Comparison of ENCODE assay signal across 13 cellular contexts in the genomic region with DNA sequence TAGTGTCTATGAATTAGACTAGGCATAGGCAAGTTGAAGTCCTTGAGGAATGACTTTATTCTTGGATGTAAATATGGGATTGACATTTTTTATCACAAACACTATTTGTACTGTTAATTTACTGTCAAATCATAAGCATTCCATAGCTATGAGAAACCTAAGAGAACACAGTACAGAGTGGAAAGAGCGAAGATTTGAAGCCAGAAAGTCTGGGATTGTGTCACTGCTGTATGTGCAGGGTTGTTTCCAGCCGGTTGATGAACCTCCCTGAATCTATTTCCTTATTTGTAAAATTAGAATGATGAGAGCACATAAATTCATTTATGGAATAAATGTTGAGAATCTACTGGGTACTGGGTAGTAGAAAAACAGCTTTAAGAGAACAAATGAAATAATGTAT. TPM values are rescaled to one million over a fixed set of nuclear protein-coding genes. Genes with fewer than 3 reads are reported as not detected.
DNase-seq lines count a peak whose midpoint lies in the region; ATAC-seq and TF ChIP-seq lines count a peak whose summit lies in the region.
"Had no signal": no experiment of that assay in that cellular context is flagged by ENCODE, and none has a peak within 500 bp of the region (broad histone marks: within the 10 kb centered on the region; RNA-seq: fewer than 3 reads in every experiment).

No MANE protein-coding gene starts in this region.

- H3K27ac ChIP-seq in mammary epithelial cell (ENCODE audit: insufficient read depth, low read depth, low read length) (no peak overlapping the region), esophagus squamous epithelium (peak overlapping the region in 3 of 4 donors; percentile 20 to 29 (median 27)), testis (no peak overlapping the region)

- no TSS peak for BruUV-seq in MCF 10A (replicated peaks; lab: Mats Ljungman, UMichigan)
- BruUV-seq in mammary epithelial cell (replicated peaks; lab: Mats Ljungman, UMichigan) = no TSS peak

- WGBS in mammary epithelial cell (ENCODE audit: low coverage, missing lambda C conversion rate) = 94% methylated on average over 2 of the region's 2 CpGs
- WGBS in esophagus squamous epithelium, 2 donors = 80 to 81% methylated on average over 2 of the region's 2 CpGs
- 86 to 92% methylated on average over 2 of the region's 2 CpGs for WGBS in testis, 2 donors

- H3K27ac Mint-ChIP-seq in MCF 10A (ENCODE audit: low read depth, unreplicated experiment) = no peak overlapping the region
- peak overlapping the region; percentile 82 for H3K27ac Mint-ChIP-seq in T-helper 17 cell
- peak overlapping the region; percentile 12 for H3K27ac Mint-ChIP-seq in stimulated activated memory B cell treated with anti-CD40 and anti-IgM and Interleukin-4, amounts not matched to agents 10 μg/mL and 1 μg/mL and 100 μg/mL, for 72 hours

- no peak for DNase-seq in MCF 10A (ENCODE audit: unreplicated experiment)
- no peak for DNase-seq in mammary epithelial cell
- no peak for DNase-seq in T-helper 17 cell
- no peak for DNase-seq in esophagus squamous epithelium (lab: John Stamatoyannopoulos, UW)
- no peak for DNase-seq in occipital lobe (lab: John Stamatoyannopoulos, UW)
- no peak for DNase-seq in testis
- DNase-seq in SHP77 treated with DMSO at 0.1 percent for 48 hours (lab: John Stamatoyannopoulos, UW) = no peak
- DNase-seq: NCI-H2081, NCI-H748 treated with DMSO at 0.1 percent for 48 hours, SHP77 had no signal

- no peaks in the 10 kb centered on the region for H3K9me3 Mint-ChIP-seq in MCF 10A (ENCODE audit: unreplicated experiment)
- H3K9me3 Mint-ChIP-seq in stimulated activated memory B cell treated with anti-CD40 and anti-IgM and Interleukin-4, amounts not matched to agents 10 μg/mL and 1 μg/mL and 100 μg/mL, for 72 hours = no peaks in the 10 kb centered on the region

- dilution Hi-C loops in mammary epithelial cell (cut with HindIII; ENCODE audit: low sequenced_read_pairs) = no loop called here

- H3K4me2 ChIP-seq in mammary epithelial cell (ENCODE audit: insufficient read depth, low read depth, low read length) = no peak overlapping the region

- ATAC-seq in T-helper 17 cell = no peak
- ATAC-seq in stimulated activated memory B cell treated with anti-CD40 and anti-IgM and Interleukin-4, amounts not matched to agents 10 μg/mL and 1 μg/mL and 100 μg/mL, for 72 hours = no peak

- no peak overlapping the region for H3K9ac ChIP-seq in mammary epithelial cell (ENCODE audit: insufficient read depth, low read length)

- CTCF ChIA-PET in MCF 10A (lab: Yijun Ruan, JAX) (interaction anchor here (1.5 kb wide), 1 partner anchor 98 kb away, joined by 3 read pairs; no protein-coding TSS in a partner anchor), mammary epithelial cell (lab: Charles Lee; ENCODE audit: low non-redundant PET) (no interaction called here)

- POLR2A ChIA-PET in MCF 10A (lab: Yijun Ruan, JAX) = interaction anchor here (2.8 to 7.7 kb wide), 2 partner anchors 11 to 17 kb away, joined by 19 to 51 read pairs; a partner anchor contains a TSS

- H3K4me3 Mint-ChIP-seq in MCF 10A (ENCODE audit: unreplicated experiment) (peak overlapping the region; percentile 72), T-helper 17 cell (peak overlapping the region; percentile 94)
- no peak overlapping the region for H3K4me3 Mint-ChIP-seq in stimulated activated memory B cell treated with anti-CD40 and anti-IgM and Interleukin-4, amounts not matched to agents 10 μg/mL and 1 μg/mL and 100 μg/mL, for 72 hours

- H3K36me3 ChIP-seq in mammary epithelial cell (ENCODE audit: insufficient read depth, low read length) = no peaks in the 10 kb centered on the region
- no peaks in the 10 kb centered on the region for H3K36me3 ChIP-seq in esophagus squamous epithelium
- H3K36me3 ChIP-seq in testis (ENCODE audit: low read depth, missing control alignments) = no peaks in the 10 kb centered on the region

- no peaks in the 10 kb centered on the region for H4K20me1 ChIP-seq in mammary epithelial cell (ENCODE audit: insufficient read depth, low read length)

- intact Hi-C loops in MCF 10A (cut with micrococcal nuclease) = loop anchor here (5.0 to 10.0 kb wide), 4 partner anchors 40 to 293 kb away; no protein-coding TSS in a partner anchor
- intact Hi-C loops in mammary epithelial cell (cut with micrococcal nuclease) = loop anchor here (5.0 kb wide), 1 partner anchor 90 kb away; no protein-coding TSS in a partner anchor
- intact Hi-C loops in esophagus squamous epithelium (cut with DNase I) = no loop called here
- intact Hi-C loops in testis (cut with DNase I; ENCODE audit: low total_unique reads) = no loop called here

- H3K9me3 ChIP-seq in mammary epithelial cell (replicated peaks; ENCODE audit: insufficient read depth, low read length) (no peaks in the 10 kb centered on the region), T-helper 17 cell (ENCODE audit: control insufficient read depth, low read length, poor library complexity, severe bottlenecking) (no peaks in the 10 kb centered on the region), esophagus squamous epithelium (no peaks in the 10 kb centered on the region), testis (no peaks in the 10 kb centered on the region)

- H3K27me3 ChIP-seq in mammary epithelial cell (ENCODE audit: insufficient read depth, low read length) (no peaks in the 10 kb centered on the region), esophagus squamous epithelium (no peaks in the 10 kb centered on the region), testis (no peaks in the 10 kb centered on the region)

- no peak overlapping the region for H2AFZ ChIP-seq in mammary epithelial cell (ENCODE audit: low read depth, low read length)

- peaks cover 62% of the 10 kb centered on the region for H3K79me2 ChIP-seq in mammary epithelial cell (ENCODE audit: insufficient read depth, low read length)

- H3K4me3 ChIP-seq in mammary epithelial cell (replicated peaks in 1 of 3; ENCODE audit: insufficient read depth in 1 of 3, low read depth in 2 of 3, low read length in 3 of 3) (no peak overlapping the region), esophagus squamous epithelium (no peak overlapping the region), testis (no peak overlapping the region)
- H3K4me3 ChIP-seq: lung had no signal

- in situ Hi-C loops in mammary epithelial cell (cut with MboI; ENCODE audit: low sequenced_read_pairs in 2 of 2) = no loop called here

- H3K4me1 ChIP-seq in mammary epithelial cell (ENCODE audit: insufficient read depth, low read length) = peaks cover 22% of the 10 kb centered on the region
- peaks cover 17 to 75% (median 25%) of the 10 kb centered on the region in 3 donors for H3K4me1 ChIP-seq in esophagus squamous epithelium
- peaks cover 15% of the 10 kb centered on the region for H3K4me1 ChIP-seq in testis

- TF ChIP-seq POLR2A in esophagus squamous epithelium (IDR thresholded peaks at IDR 0.05) (no peak), testis (IDR thresholded peaks at IDR 0.05) (no peak)

- TF ChIP-seq CTCF in MCF 10A (IDR thresholded peaks at IDR 0.05; ENCODE audit: unreplicated experiment) (no peak), mammary epithelial cell (conservative IDR thresholded peaks at IDR 0.05 in 1 of 2, IDR thresholded peaks at IDR 0.05 in 1 of 2; ENCODE audit: extremely low read depth in 1 of 2, insufficient read depth in 1 of 2, low read depth in 1 of 2, low read length in 2 of 2) (no peak), esophagus squamous epithelium (IDR thresholded peaks at IDR 0.05) (no peak), testis (IDR thresholded peaks at IDR 0.05) (no peak)

- no peaks in the 10 kb centered on the region for H3K27me3 Mint-ChIP-seq in MCF 10A (ENCODE audit: insufficient read depth, unreplicated experiment)
- H3K27me3 Mint-ChIP-seq in T-helper 17 cell = no peaks in the 10 kb centered on the region
- H3K27me3 Mint-ChIP-seq in stimulated activated memory B cell treated with anti-CD40 and anti-IgM and Interleukin-4, amounts not matched to agents 10 μg/mL and 1 μg/mL and 100 μg/mL, for 72 hours = no peaks in the 10 kb centered on the region

- H3K36me3 Mint-ChIP-seq in MCF 10A (ENCODE audit: insufficient read depth, unreplicated experiment) (peaks cover 23% of the 10 kb centered on the region), T-helper 17 cell (ENCODE audit: low read depth) (no peaks in the 10 kb centered on the region)
- no peaks in the 10 kb centered on the region for H3K36me3 Mint-ChIP-seq in stimulated activated memory B cell treated with anti-CD40 and anti-IgM and Interleukin-4, amounts not matched to agents 10 μg/mL and 1 μg/mL and 100 μg/mL, for 72 hours

- peaks cover 31% of the 10 kb centered on the region for H3K4me1 Mint-ChIP-seq in MCF 10A (ENCODE audit: insufficient read depth, unreplicated experiment)
- H3K4me1 Mint-ChIP-seq in T-helper 17 cell = peaks cover 57% of the 10 kb centered on the region
- peaks cover 69% of the 10 kb centered on the region for H3K4me1 Mint-ChIP-seq in stimulated activated memory B cell treated with anti-CD40 and anti-IgM and Interleukin-4, amounts not matched to agents 10 μg/mL and 1 μg/mL and 100 μg/mL, for 72 hours

RNA-seq across cellular contexts. Expression of a gene that starts 14.3 kb away (rescaled TPM):
- total RNA-seq in MCF 10A (2022) = 59.2 and 67.7 TPM in 2 replicates
- total RNA-seq in mammary epithelial cell = 10 to 100 TPM; 39.1 to 42.2 TPM
- polyA plus RNA-seq in mammary epithelial cell = 27.2 TPM
- 83.2 TPM for polyA minus RNA-seq in mammary epithelial cell
- total RNA-seq in T-helper 17 cell = 10 to 100 TPM; 34.3 to 44.4 TPM
- 10 to 100 TPM in 3 of 4 donors, 1 to 10 TPM in 1; 4.6 to 47.3 (median 18.9) TPM for total RNA-seq in esophagus squamous epithelium
- total RNA-seq in occipital lobe = 67.1 TPM
- 10 to 100 TPM; 11.0 to 14.4 TPM for total RNA-seq in testis
- 20.9 TPM for polyA plus RNA-seq in testis (ENCODE audit: insufficient read depth, low read depth, low replicate concordance)

RNA-seq across cellular contexts. Expression of a gene that starts 15.5 kb away (rescaled TPM):
- total RNA-seq in MCF 10A (2022) (5.3 and 7.0 TPM in 2 replicates), mammary epithelial cell (1 to 10 TPM in 1 of 2 donors, not detected in 1; 1.2 TPM), T-helper 17 cell (10 to 100 TPM; 25.6 to 30.2 TPM), esophagus squamous epithelium (1 to 10 TPM in 2 of 4 donors, under 1 TPM in 1, not detected in 1; 0.15 to 9.6 (median 1.1) TPM), occipital lobe (0.31 TPM), testis (not detected)
- polyA plus RNA-seq in mammary epithelial cell (0.60 TPM), testis (ENCODE audit: insufficient read depth, low read depth, low replicate concordance) (0.86 TPM)
- not detected for polyA minus RNA-seq in mammary epithelial cell
- total RNA-seq: H1 had no signal
- polyA plus RNA-seq: H1 had no signal

Comparison
In these comparisons a context has a peak if more than half of its experiments do, and no peak if none do; other contexts are left out.
1. H3K27ac ChIP-seq: peak in esophagus squamous epithelium (3 of 4); none in mammary epithelial cell (single experiment) and testis (0 of 2).
2. intact Hi-C loops: an anchor here in MCF 10A (5.0 to 10.0 kb wide) and mammary epithelial cell (5.0 kb wide); none called in esophagus squamous epithelium and testis.